22 cellular contexts compared by ENCODE assay signal in the genomic region with DNA sequence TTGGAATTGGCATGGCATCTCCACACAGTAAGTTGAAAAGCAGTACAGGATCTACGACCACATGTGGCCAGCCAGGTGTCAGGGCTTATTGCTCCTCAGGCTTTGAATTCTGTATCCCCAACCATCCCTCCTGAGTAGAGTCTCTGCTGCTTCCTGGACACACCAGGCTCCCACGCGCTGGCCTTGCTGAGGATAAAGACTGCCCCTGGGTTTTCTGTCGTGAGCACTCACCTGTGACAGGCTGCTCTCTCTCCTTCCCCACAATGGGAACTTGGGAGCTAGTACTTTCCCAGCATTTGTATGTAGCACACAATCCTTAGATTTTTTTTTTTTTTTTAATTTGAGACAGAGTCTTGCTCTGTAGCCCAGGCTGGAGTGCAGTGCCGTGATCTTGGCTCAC. TPM values are rescaled to one million over a fixed set of nuclear protein-coding genes. Genes with fewer than 3 reads are reported as not detected.
DNase-seq lines count a peak whose midpoint lies in the region; ATAC-seq and TF ChIP-seq lines count a peak whose summit lies in the region.
"Had no signal": no experiment of that assay in that cellular context is flagged by ENCODE, and none has a peak within 500 bp of the region (broad histone marks: within the 10 kb centered on the region; RNA-seq: fewer than 3 reads in every experiment).

No MANE protein-coding gene starts in this region.

- H3K79me2 ChIP-seq in neural progenitor cell (ENCODE audit: low read depth): peaks cover 86% of the 10 kb centered on the region

- TF ChIP-seq CTCF in cardiac muscle cell (IDR thresholded peaks at IDR 0.05; ENCODE audit: low read depth, low read length) (no peak), neural progenitor cell (IDR thresholded peaks at IDR 0.05) (no peak)

- H3K36me3 ChIP-seq in cardiac muscle cell: peaks cover 4% of the 10 kb centered on the region
- peaks cover 14% of the 10 kb centered on the region for H3K36me3 ChIP-seq in iPS-20b (ENCODE audit: insufficient read depth, low read depth, low read length)
- peaks cover 7% of the 10 kb centered on the region for H3K36me3 ChIP-seq in neural progenitor cell

- DNase-seq in cardiac muscle cell (ENCODE audit: low read depth in 1 of 2, low spot score in 1 of 2): no peak
- DNase-seq in Right ventricle myocardium superior: no peak
- DNase-seq in neural progenitor cell (ENCODE audit: low spot score): no peak
- no peak for DNase-seq in retina
- DNase-seq in SKM-1 (lab: John Stamatoyannopoulos, UW; ENCODE audit: unreplicated experiment): no peak
- DNase-seq: activated CD4-positive, CD25-positive, alpha-beta regulatory T cell treated with anti-CD3 and anti-CD28 coated beads, Interleukin-2, amount 50 U/mL, for 72 hours; activated naive CD4-positive, alpha-beta T cell treated with Interleukin-2 at 50 U/mL for 16 hours; activated T-cell treated with anti-CD3 and anti-CD28 coated beads, Interleukin-2, amount 50 U/mL, for 24 hours; AML-193; CD8-positive, alpha-beta memory T cell; dermis blood vessel endothelial cell; GF-D8; heart right ventricle; MV-4-11; NCI-H1694; NCI-H774; pancreas; SW 1271; testis had no signal

- peak overlapping the region; percentile 95 for H3K27ac ChIP-seq in cardiac muscle cell
- peak overlapping the region; percentile 52 for H3K27ac ChIP-seq in iPS-20b (ENCODE audit: low read length)
- no peak overlapping the region for H3K27ac ChIP-seq in neural progenitor cell
- H3K27ac ChIP-seq: heart right ventricle, testis had no signal

- H3K9ac ChIP-seq in iPS-20b (ENCODE audit: low read depth, low read length): peak overlapping the region; percentile 31; the same call in 1 of the 2 replicates
- H3K9ac ChIP-seq in neural progenitor cell: no peak overlapping the region

- H3K4me2 ChIP-seq in neural progenitor cell: peak overlapping the region; percentile 57

- H3K27me3 ChIP-seq in cardiac muscle cell (no peaks in the 10 kb centered on the region), iPS-20b (ENCODE audit: insufficient read depth, low read length) (no peaks in the 10 kb centered on the region), neural progenitor cell (no peaks in the 10 kb centered on the region)
- H3K27me3 ChIP-seq: heart right ventricle, pancreas, testis had no signal

- no peaks in the 10 kb centered on the region for H3K9me3 Mint-ChIP-seq in neural progenitor cell
- H3K9me3 Mint-ChIP-seq: activated T-cell treated with anti-CD3 and anti-CD28 coated beads, Interleukin-2, amount 50 U/mL, for 24 hours had no signal

- H3K4me1 ChIP-seq in cardiac muscle cell (ENCODE audit: low read depth): peaks cover 56% of the 10 kb centered on the region
- H3K4me1 ChIP-seq in iPS-20b (ENCODE audit: insufficient read depth, low read length): peaks cover 66% of the 10 kb centered on the region
- peaks cover 48% of the 10 kb centered on the region for H3K4me1 ChIP-seq in neural progenitor cell
- H3K4me1 ChIP-seq: testis had no signal

- no peak overlapping the region for H3K4me3 Mint-ChIP-seq in neural progenitor cell
- H3K4me3 Mint-ChIP-seq: activated T-cell treated with anti-CD3 and anti-CD28 coated beads, Interleukin-2, amount 50 U/mL, for 24 hours; CD8-positive, alpha-beta memory T cell had no signal

- H3K9me3 ChIP-seq in cardiac muscle cell (ENCODE audit: low read depth) (no peaks in the 10 kb centered on the region), iPS-20b (ENCODE audit: insufficient read depth, low read depth, low read length) (no peaks in the 10 kb centered on the region), neural progenitor cell (ENCODE audit: low read depth) (no peaks in the 10 kb centered on the region)
- H3K9me3 ChIP-seq: heart right ventricle, pancreas, testis had no signal

- peaks cover 67% of the 10 kb centered on the region for H4K20me1 ChIP-seq in neural progenitor cell (ENCODE audit: low read depth)

- H3F3A ChIP-seq in neural progenitor cell (ENCODE audit: low read depth): peaks cover 31% of the 10 kb centered on the region

- H3K27ac Mint-ChIP-seq in neural progenitor cell: peak overlapping the region; percentile 74
- H3K27ac Mint-ChIP-seq: activated T-cell treated with anti-CD3 and anti-CD28 coated beads, Interleukin-2, amount 50 U/mL, for 24 hours; CD8-positive, alpha-beta memory T cell had no signal

- H3K4me1 Mint-ChIP-seq in neural progenitor cell: peaks cover 59% of the 10 kb centered on the region
- H3K4me1 Mint-ChIP-seq: CD8-positive, alpha-beta memory T cell had no signal

- intact Hi-C loops in Right ventricle myocardium superior (cut with DNase I): no loop called here

- H3K4me3 ChIP-seq in cardiac muscle cell (no peak overlapping the region), iPS-20b (ENCODE audit: low read length) (peak overlapping the region; percentile 24; the same call in 1 of the 2 replicates), neural progenitor cell (no peak overlapping the region)
- H3K4me3 ChIP-seq: heart right ventricle, pancreas, testis had no signal

- H3K27me3 Mint-ChIP-seq in neural progenitor cell (ENCODE audit: insufficient read depth, low read depth): no peaks in the 10 kb centered on the region
- H3K27me3 Mint-ChIP-seq: CD8-positive, alpha-beta memory T cell had no signal

- ATAC-seq in Right ventricle myocardium superior (ENCODE audit: poor library complexity): no peak
- ATAC-seq in HG02870 (IDR thresholded peaks at IDR 0.05; ENCODE audit: unreplicated experiment): no peak
- ATAC-seq in HG03159 (IDR thresholded peaks at IDR 0.05; ENCODE audit: unreplicated experiment): no peak
- ATAC-seq: heart right ventricle had no signal

- peaks cover 21% of the 10 kb centered on the region for H3K36me3 Mint-ChIP-seq in neural progenitor cell
- H3K36me3 Mint-ChIP-seq: CD8-positive, alpha-beta memory T cell had no signal

- H2AFZ ChIP-seq in neural progenitor cell (replicated peaks): no peak overlapping the region

RNA-seq across cellular contexts. Expression of a gene that starts 33.6 kb away (rescaled TPM):
- 147 and 182 TPM in 2 replicates for total RNA-seq in cardiac muscle cell
- 43.5 and 54.5 TPM in 2 replicates for polyA plus RNA-seq in cardiac muscle cell
- 69.1 TPM for total RNA-seq in Right ventricle myocardium superior
- 75.0 and 91.1 TPM in 2 replicates for total RNA-seq in neural progenitor cell (ENCODE audit: low replicate concordance)
